Comparison of ENCODE assay signal across 1 cellular context in the genomic region with DNA sequence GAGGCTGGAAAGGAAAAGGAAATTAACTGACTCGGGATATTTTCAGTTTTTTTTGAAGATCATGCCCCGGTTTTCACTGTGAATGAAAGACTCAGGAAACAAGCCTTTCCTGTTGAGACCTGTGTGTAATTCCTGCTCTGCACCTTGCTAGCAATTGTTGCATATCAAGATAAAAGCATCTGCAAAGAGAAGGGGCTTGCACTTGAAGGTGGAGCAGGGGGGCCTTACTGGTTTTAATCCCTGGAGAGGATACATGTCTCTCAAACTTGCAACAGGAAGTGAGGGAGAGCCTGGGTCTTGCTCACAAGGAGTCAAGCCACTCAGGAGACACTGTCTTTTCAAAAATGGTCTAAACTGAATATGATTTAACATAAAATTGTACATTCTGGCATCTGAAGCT.
TF ChIP-seq lines count a peak whose summit lies in the region.

No MANE protein-coding gene starts in this region.

TF ChIP-seq in SK-N-SH, 30 proteins besides CTCF, POLR2A, EP300 and RAD21 (continued from another document):
- TF ChIP-seq FOXM1 (IDR thresholded peaks at IDR 0.05; ENCODE audit: low read depth) (no peak), GABPA (IDR thresholded peaks at IDR 0.05; ENCODE audit: low read depth) (no peak)
TF ChIP-seq in SK-N-SH: peak in this region for 0.
